In the genomic region with DNA sequence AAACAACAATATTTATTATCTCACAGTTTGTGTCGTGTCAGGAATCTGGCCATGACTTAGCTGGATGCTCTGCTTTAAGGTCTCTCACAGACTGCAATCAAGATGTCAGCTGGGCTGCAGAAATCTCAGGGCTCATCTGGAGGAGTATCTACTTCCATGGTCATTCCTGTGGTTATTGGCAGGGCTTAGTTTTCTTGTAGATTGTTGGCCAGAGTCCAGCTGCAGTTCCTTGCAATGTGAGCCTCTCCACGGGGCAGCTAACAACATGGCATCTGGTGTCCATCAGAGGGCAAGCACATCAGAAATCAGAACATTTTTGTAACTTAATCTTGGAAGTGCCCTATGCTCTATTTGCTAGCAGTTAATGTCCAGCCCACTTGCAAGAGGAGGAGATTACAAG, we compare ENCODE assay signal across 13 cellular contexts. TPM values are rescaled to one million over a fixed set of nuclear protein-coding genes. Genes with fewer than 3 reads are reported as not detected.
DNase-seq lines count a peak whose midpoint lies in the region; ATAC-seq and TF ChIP-seq lines count a peak whose summit lies in the region.
"Had no signal": no experiment of that assay in that cellular context is flagged by ENCODE, and none has a peak within 500 bp of the region (broad histone marks: within the 10 kb centered on the region; RNA-seq: fewer than 3 reads in every experiment).

No MANE protein-coding gene starts in this region.

- H3K4me3 ChIP-seq in mammary epithelial cell (replicated peaks in 1 of 3; ENCODE audit: insufficient read depth in 1 of 3, low read depth in 2 of 3, low read length in 3 of 3) (no peak overlapping the region), colonic mucosa (no peak overlapping the region)
- H3K4me3 ChIP-seq: Peyer's patch had no signal

- peaks cover 2% of the 10 kb centered on the region for H3K27me3 ChIP-seq in mammary epithelial cell (ENCODE audit: insufficient read depth, low read length)
- H3K27me3 ChIP-seq in colonic mucosa, result no peaks in the 10 kb centered on the region
- H3K27me3 ChIP-seq: Peyer's patch had no signal

- intact Hi-C loops in mammary epithelial cell (cut with micrococcal nuclease) (no loop called here), colonic mucosa (cut with DNase I) (no loop called here)

- H3K79me2 ChIP-seq in mammary epithelial cell (ENCODE audit: insufficient read depth, low read length), result no peaks in the 10 kb centered on the region

- H3K9ac ChIP-seq in mammary epithelial cell (ENCODE audit: insufficient read depth, low read length), result no peak overlapping the region
- no peak overlapping the region for H3K9ac ChIP-seq in colonic mucosa (ENCODE audit: low read depth in 2 of 2, low read length in 2 of 2)

- no peak for ATAC-seq in GM19452 (IDR thresholded peaks at IDR 0.05; ENCODE audit: unreplicated experiment)
- ATAC-seq: activated T-cell treated with anti-CD3 and anti-CD28 coated beads, Interleukin-2, amount 50 U/mL, for 72 hours had no signal

- dilution Hi-C loops in mammary epithelial cell (cut with HindIII; ENCODE audit: low sequenced_read_pairs), result no loop called here

- H3K36me3 ChIP-seq in mammary epithelial cell (ENCODE audit: insufficient read depth, low read length) (no peaks in the 10 kb centered on the region), colonic mucosa (no peaks in the 10 kb centered on the region)
- H3K36me3 ChIP-seq: Peyer's patch had no signal

- no peak overlapping the region for H2AFZ ChIP-seq in mammary epithelial cell (ENCODE audit: low read depth, low read length)

- CTCF ChIA-PET in mammary epithelial cell (lab: Charles Lee; ENCODE audit: low non-redundant PET), result no interaction called here

- H3K4me2 ChIP-seq in mammary epithelial cell (ENCODE audit: insufficient read depth, low read depth, low read length), result no peak overlapping the region

- WGBS in mammary epithelial cell (ENCODE audit: low coverage, missing lambda C conversion rate), result 31% methylated on average over 2 of the region's 2 CpGs

- H3K27ac ChIP-seq in mammary epithelial cell (ENCODE audit: insufficient read depth, low read depth, low read length) (no peak overlapping the region), colonic mucosa (no peak overlapping the region)
- H3K27ac ChIP-seq: HL-60, Peyer's patch had no signal

- H4K20me1 ChIP-seq in mammary epithelial cell (ENCODE audit: insufficient read depth, low read length), result no peaks in the 10 kb centered on the region

- no TSS peak for BruUV-seq in mammary epithelial cell (replicated peaks; lab: Mats Ljungman, UMichigan)

- peak; percentile 62 for DNase-seq in DMS 273 treated with DMSO at 0.1 percent for 48 hours (lab: John Stamatoyannopoulos, UW)
- DNase-seq in M059J (ENCODE audit: low read depth), result peak; percentile 64
- DNase-seq in mammary epithelial cell, result peak; percentile 15
- DNase-seq in myocyte (ENCODE audit: low read depth), result peak; percentile 83
- no peak for DNase-seq in NCI-H1105 (lab: John Stamatoyannopoulos, UW)
- DNase-seq in colonic mucosa, result no peak
- DNase-seq in NCI-H2081 (lab: John Stamatoyannopoulos, UW), result no peak
- DNase-seq: activated B cell treated with CpG ODN at 0.5 μM for 24 hours; activated T-cell treated with anti-CD3 and anti-CD28 coated beads, Interleukin-2, amount 50 U/mL, for 72 hours; NCI-H187; Peyer's patch had no signal

- in situ Hi-C loops in mammary epithelial cell (cut with MboI; ENCODE audit: low sequenced_read_pairs in 2 of 2), result no loop called here

- TF ChIP-seq CTCF in mammary epithelial cell (conservative IDR thresholded peaks at IDR 0.05 in 1 of 2, IDR thresholded peaks at IDR 0.05 in 1 of 2; ENCODE audit: extremely low read depth in 1 of 2, insufficient read depth in 1 of 2, low read depth in 1 of 2, low read length in 2 of 2) (no peak), colonic mucosa (IDR thresholded peaks at IDR 0.05) (no peak)

- no peaks in the 10 kb centered on the region for H3K4me1 ChIP-seq in mammary epithelial cell (ENCODE audit: insufficient read depth, low read length)
- no peaks in the 10 kb centered on the region for H3K4me1 ChIP-seq in colonic mucosa
- H3K4me1 ChIP-seq: Peyer's patch had no signal

- no peaks in the 10 kb centered on the region for H3K9me3 ChIP-seq in mammary epithelial cell (replicated peaks; ENCODE audit: insufficient read depth, low read length)
- H3K9me3 ChIP-seq in colonic mucosa, result no peaks in the 10 kb centered on the region
- H3K9me3 ChIP-seq: Peyer's patch had no signal

RNA-seq across cellular contexts. Expression of gene TDRD3, which starts 45.7 kb away (rescaled TPM):
- 7.2 and 8.4 TPM in 2 replicates for total RNA-seq in M059J (2014; rRNA removed; shearing (Covaris generic))
- total RNA-seq in mammary epithelial cell, result 10 to 100 TPM; 18.1 to 18.2 TPM
- polyA plus RNA-seq in mammary epithelial cell, result 4.7 TPM
- 2.7 TPM for polyA minus RNA-seq in mammary epithelial cell
- total RNA-seq in myocyte, result 18.8 and 20.3 TPM in 2 replicates
- 6.6 TPM for polyA plus RNA-seq in myocyte (2012)
- total RNA-seq in colonic mucosa, result 10 to 100 TPM; 21.0 to 25.9 TPM

Comparison
In these comparisons a context has a peak if more than half of its experiments do, and no peak if none do; other contexts are left out.
1. DNase-seq: peak in DMS 273 treated with DMSO at 0.1 percent for 48 hours (single experiment), M059J (single experiment), mammary epithelial cell (single experiment) and myocyte (single experiment); none in NCI-H1105 (single experiment), colonic mucosa (single experiment) and NCI-H2081 (0 of 2).